ENCODE assay signal across 10 cellular contexts in genomic region chr21:18245493-18245967, GRCh38. TPM values are rescaled to one million over a fixed set of nuclear protein-coding genes. Genes with fewer than 3 reads are reported as not detected.
DNase-seq lines count a peak whose midpoint lies in the region; ATAC-seq, FAIRE-seq and TF ChIP-seq lines count a peak whose summit lies in the region.
"Had no signal": no experiment of that assay in that cellular context is flagged by ENCODE, and none has a peak within 500 bp of the region (broad histone marks: within the 10 kb centered on the region; RNA-seq: fewer than 3 reads in every experiment).

No MANE protein-coding gene starts in this region.

- no peak for TF ChIP-seq POLR2A in gastrocnemius medialis (IDR thresholded peaks at IDR 0.05)

- no peaks in the 10 kb centered on the region for H3K9me3 Mint-ChIP-seq in astrocyte (ENCODE audit: unreplicated experiment)
- H3K9me3 Mint-ChIP-seq: T-helper 2 cell treated with Interferon-gamma antibody and Interleukin-4, amounts not matched to agents 5 μg/mL and 100 μg/mL, for 36 hours had no signal

- in situ Hi-C loops in gastrocnemius medialis (cut with MboI; ENCODE audit: low sequenced_read_pairs in 4 of 4) = no loop called here

- no peak for TF ChIP-seq CTCF in astrocyte (IDR thresholded peaks at IDR 0.05; ENCODE audit: insufficient read depth, low read depth, low read length)
- no peak for TF ChIP-seq CTCF in gastrocnemius medialis (IDR thresholded peaks at IDR 0.05 in 4 of 5, conservative IDR thresholded peaks at IDR 0.05 in 1 of 5)

- no peak overlapping the region for H3K27ac ChIP-seq in HUES48 (ENCODE audit: low read depth, low read length)
- no peak overlapping the region for H3K27ac ChIP-seq in astrocyte (ENCODE audit: low read depth, low read length)
- no peak overlapping the region for H3K27ac ChIP-seq in gastrocnemius medialis
- H3K27ac ChIP-seq in Karpas-422 (ENCODE audit: low read length) = no peak overlapping the region

- H4K20me1 ChIP-seq in astrocyte (ENCODE audit: insufficient read depth, low read length) (no peaks in the 10 kb centered on the region), Karpas-422 (ENCODE audit: insufficient read depth, low read depth, low read length) (no peaks in the 10 kb centered on the region)

- ATAC-seq in gastrocnemius medialis (no peak), GM18498 (IDR thresholded peaks at IDR 0.05; ENCODE audit: unreplicated experiment) (no peak), HG02623 (IDR thresholded peaks at IDR 0.05; ENCODE audit: unreplicated experiment) (no peak)

- H2AFZ ChIP-seq in astrocyte (ENCODE audit: low read depth, low read length) = peak overlapping the region; percentile 78
- H2AFZ ChIP-seq in Karpas-422 (ENCODE audit: low read length) = no peak overlapping the region

- DNase-seq in astrocyte (ENCODE audit: low read depth) (peak; percentile 0), gastrocnemius medialis (no peak), SKM-1 treated with dmso at 0.1 percent for 144 hours (lab: John Stamatoyannopoulos, UW; ENCODE audit: unreplicated experiment) (no peak), Karpas-422 (no peak)
- DNase-seq: naive thymus-derived CD8-positive, alpha-beta T cell had no signal

- H3K9me3 ChIP-seq in HUES48 (ENCODE audit: control insufficient read depth, insufficient read depth, low read length) (no peaks in the 10 kb centered on the region), astrocyte (ENCODE audit: insufficient read depth, low read depth, low read length) (no peaks in the 10 kb centered on the region), iPS-18c (ENCODE audit: control insufficient read depth, insufficient read depth, low read length) (no peaks in the 10 kb centered on the region), gastrocnemius medialis (no peaks in the 10 kb centered on the region), Karpas-422 (ENCODE audit: low read length) (peaks cover 28% of the 10 kb centered on the region)

- H3K4me1 ChIP-seq in HUES48 (ENCODE audit: control insufficient read depth, insufficient read depth, low read length) (no peaks in the 10 kb centered on the region; the same call in 1 of the 2 replicates), astrocyte (ENCODE audit: insufficient read depth, low read length) (no peaks in the 10 kb centered on the region), gastrocnemius medialis (no peaks in the 10 kb centered on the region), Karpas-422 (ENCODE audit: low read length) (no peaks in the 10 kb centered on the region)

- peaks cover 44% of the 10 kb centered on the region for H3K27me3 Mint-ChIP-seq in astrocyte (ENCODE audit: low read depth, unreplicated experiment)

- no peaks in the 10 kb centered on the region for H3K36me3 Mint-ChIP-seq in astrocyte (ENCODE audit: low read depth, unreplicated experiment)

- H3K9me2 ChIP-seq in Karpas-422 (replicated peaks; ENCODE audit: insufficient read depth, low read length) = no peaks in the 10 kb centered on the region

- no peak for FAIRE-seq in astrocyte (lab: Jason Lieb, UNC)

- H3K79me2 ChIP-seq in astrocyte (ENCODE audit: insufficient read depth, low read length) (no peaks in the 10 kb centered on the region), Karpas-422 (ENCODE audit: low read length) (no peaks in the 10 kb centered on the region)

- H3K27me3 ChIP-seq in HUES48 (ENCODE audit: control insufficient read depth, insufficient read depth, low read length) = peaks cover 48% of the 10 kb centered on the region
- peaks cover 13% of the 10 kb centered on the region for H3K27me3 ChIP-seq in astrocyte (ENCODE audit: insufficient read depth, low read length)
- peaks cover 14 to 23% (median 14%) of the 10 kb centered on the region in 3 donors for H3K27me3 ChIP-seq in gastrocnemius medialis
- H3K27me3 ChIP-seq in Karpas-422 (ENCODE audit: low read length) = no peaks in the 10 kb centered on the region

- peak overlapping the region; percentile 80 for H3K4me2 ChIP-seq in astrocyte (ENCODE audit: low read length)
- H3K4me2 ChIP-seq in Karpas-422 (ENCODE audit: low read depth, low read length, poor library complexity, severe bottlenecking) = no peak overlapping the region

- H3K27ac Mint-ChIP-seq in astrocyte (ENCODE audit: unreplicated experiment) = no peak overlapping the region
- H3K27ac Mint-ChIP-seq: T-helper 2 cell treated with Interferon-gamma antibody and Interleukin-4, amounts not matched to agents 5 μg/mL and 100 μg/mL, for 36 hours had no signal

- H3K9ac ChIP-seq in HUES48 (ENCODE audit: low read depth, low read length) = 0 out of 2 replicates have a peak overlapping the region, but pooled peaks have one; percentile 42
- H3K9ac ChIP-seq in astrocyte (ENCODE audit: low read length) = peak overlapping the region; percentile 52
- no peak overlapping the region for H3K9ac ChIP-seq in Karpas-422 (ENCODE audit: low read length)

- H3K36me3 ChIP-seq in HUES48 (ENCODE audit: control insufficient read depth, insufficient read depth, low read length) = no peaks in the 10 kb centered on the region
- no peaks in the 10 kb centered on the region for H3K36me3 ChIP-seq in astrocyte (ENCODE audit: insufficient read depth, low read length)
- no peaks in the 10 kb centered on the region for H3K36me3 ChIP-seq in gastrocnemius medialis
- H3K36me3 ChIP-seq in Karpas-422 (ENCODE audit: insufficient read depth, low read length) = no peaks in the 10 kb centered on the region

- intact Hi-C loops in gastrocnemius medialis (cut with DNase I; ENCODE audit: low total_unique reads) = no loop called here

- peaks cover 4% of the 10 kb centered on the region for H3K4me1 Mint-ChIP-seq in astrocyte (ENCODE audit: low read depth, unreplicated experiment)

- peak overlapping the region; percentile 60 for H3K4me3 ChIP-seq in HUES48 (ENCODE audit: low read depth, low read length)
- peak overlapping the region; percentile 39 for H3K4me3 ChIP-seq in astrocyte (ENCODE audit: insufficient read depth, low read depth, low read length)
- H3K4me3 ChIP-seq in iPS-18c (ENCODE audit: insufficient read depth, low read depth, low read length) = peak overlapping the region; percentile 56
- peak overlapping the region; percentile 40 to 50 (median 44) for H3K4me3 ChIP-seq in gastrocnemius medialis
- no peak overlapping the region for H3K4me3 ChIP-seq in Karpas-422 (ENCODE audit: low read length)

- peak overlapping the region; percentile 77 for H3K4me3 Mint-ChIP-seq in astrocyte (ENCODE audit: unreplicated experiment)
- H3K4me3 Mint-ChIP-seq: naive thymus-derived CD8-positive, alpha-beta T cell; T-helper 2 cell treated with Interferon-gamma antibody and Interleukin-4, amounts not matched to agents 5 μg/mL and 100 μg/mL, for 36 hours had no signal

RNA-seq across cellular contexts. Expression of gene CHODL, which starts 0.9 kb away (rescaled TPM):
- total RNA-seq in astrocyte (0.36 and 0.38 TPM in 2 replicates), gastrocnemius medialis (not detected)
- total RNA-seq in Karpas-422 (2014; rRNA removed; shearing (Covaris generic); ENCODE audit: low replicate concordance) = 0.14 TPM in 1 of 2 replicates, not detected in the other
